In the genomic region with DNA sequence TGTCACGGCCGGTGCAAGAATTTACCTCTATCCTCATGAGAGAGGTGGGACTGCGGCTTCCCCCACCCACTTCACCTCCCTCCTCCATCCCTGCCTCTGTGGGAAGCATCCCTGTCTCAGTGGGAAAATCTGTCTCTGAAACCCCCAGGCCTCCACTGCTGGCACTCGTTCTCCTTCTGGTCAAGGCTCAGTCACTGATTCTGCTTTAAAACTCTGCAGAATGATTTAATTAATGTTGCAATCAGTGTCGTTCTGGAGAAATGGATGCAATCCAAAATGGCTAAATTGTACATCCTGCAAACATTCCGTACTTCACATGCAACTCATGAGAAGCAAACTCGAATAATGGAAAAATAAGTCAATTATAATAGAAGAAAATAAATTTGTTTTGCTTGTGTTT, we compare ENCODE assay signal across 25 cellular contexts. TPM values are rescaled to one million over a fixed set of nuclear protein-coding genes. Genes with fewer than 3 reads are reported as not detected.
DNase-seq lines count a peak whose midpoint lies in the region; ATAC-seq, FAIRE-seq and TF ChIP-seq lines count a peak whose summit lies in the region.
"Had no signal": no experiment of that assay in that cellular context is flagged by ENCODE, and none has a peak within 500 bp of the region (broad histone marks: within the 10 kb centered on the region; RNA-seq: fewer than 3 reads in every experiment).

No MANE protein-coding gene starts in this region.

- H3K27me3 ChIP-seq in IMR-90 (ENCODE audit: control insufficient read depth, insufficient read depth, low read length), result peaks cover 2% of the 10 kb centered on the region
- no peaks in the 10 kb centered on the region for H3K27me3 ChIP-seq in suprapubic skin
- H3K27me3 ChIP-seq: breast epithelium had no signal

- H3K27ac ChIP-seq in IMR-90 (ENCODE audit: insufficient read depth, low read length) (peak overlapping the region; percentile 85; the same call in 1 of the 2 replicates), suprapubic skin (peak overlapping the region; percentile 39)
- H3K27ac ChIP-seq: foreskin keratinocyte had no signal

- H3K79me1 ChIP-seq in IMR-90 (ENCODE audit: low read depth in 1 of 2, low read length in 2 of 2), result peaks cover 12 to 14% of the 10 kb centered on the region in 2 experiments; a peak in 3 of 4 replicates

- H3K4ac ChIP-seq in IMR-90 (ENCODE audit: low read depth, low read length), result no peak overlapping the region; the same call in 1 of the 2 replicates

- H2BK20ac ChIP-seq in IMR-90 (ENCODE audit: low read depth, low read length), result no peak overlapping the region

- CTCF ChIA-PET in IMR-90 (lab: Yijun Ruan, JAX), result interaction anchor here (0.8 kb wide), 1 partner anchor 330 kb away, joined by 3 read pairs; no protein-coding TSS in a partner anchor

- ATAC-seq in IMR-90 (ENCODE audit: low read depth) (peak; percentile 24; the same call in 1 of the 2 replicates), HG03196 (IDR thresholded peaks at IDR 0.05; ENCODE audit: unreplicated experiment) (no peak)
- ATAC-seq: activated T-cell treated with anti-CD3 and anti-CD28 coated beads, Interleukin-2, amount 50 U/mL, for 4 hours; foreskin keratinocyte; GM12878; Panc1; stimulated activated effector memory CD8-positive, alpha-beta T cell treated with anti-CD3 and anti-CD28 coated beads, Interleukin-12 subunit alpha, Interleukin-12 subunit beta, amount 100 ng/mL, for 72 hours had no signal

- no peak overlapping the region for H3K56ac ChIP-seq in IMR-90 (ENCODE audit: extremely low read depth, insufficient read depth, low read length)

- H4K8ac ChIP-seq in IMR-90 (ENCODE audit: low read depth in 2 of 2, low read length in 2 of 2), result no peak overlapping the region

- TF ChIP-seq RAD21 in IMR-90 (IDR thresholded peaks at IDR 0.05; ENCODE audit: low read length), result no peak

- no peak overlapping the region for H3K4me3 ChIP-seq in IMR-90 (ENCODE audit: insufficient read depth, low read depth, low read length)
- no peak overlapping the region for H3K4me3 ChIP-seq in suprapubic skin
- H3K4me3 ChIP-seq: breast epithelium, coronary artery, GM12878 had no signal

- TF ChIP-seq POLR2A in IMR-90 (IDR thresholded peaks at IDR 0.05; ENCODE audit: low read depth, low read length) (no peak), suprapubic skin (IDR thresholded peaks at IDR 0.05) (no peak)

- TF ChIP-seq CTCF in IMR-90 (conservative IDR thresholded peaks at IDR 0.05; ENCODE audit: low read depth, low read length) (no peak), suprapubic skin (IDR thresholded peaks at IDR 0.05) (no peak)

- H4K20me1 ChIP-seq in IMR-90 (ENCODE audit: insufficient read depth, low read length), result peaks cover 11% of the 10 kb centered on the region

- TF ChIP-seq EP300 in suprapubic skin (IDR thresholded peaks at IDR 0.05), result no peak

- POLR2A ChIA-PET in IMR-90 (lab: Charles Lee; ENCODE audit: unreplicated experiment), result no interaction called here

- WGBS in IMR-90 (ENCODE audit: extremely low coverage in 2 of 2, insufficient read length in 1 of 2), 2 experiments, result no CpG with 5 or more reads among the region's 7 CpGs
- 61% methylated on average over 7 of the region's 7 CpGs for WGBS in suprapubic skin

- FAIRE-seq in HTR-8/SVneo (lab: Jason Lieb, UNC), result no peak
- FAIRE-seq: GM12878 had no signal

- H2BK5ac ChIP-seq in IMR-90 (ENCODE audit: low read depth, low read length, poor library complexity, severe bottlenecking), result no peak overlapping the region

- H3K23ac ChIP-seq in IMR-90 (ENCODE audit: low read depth, low read length), result no peak overlapping the region

- peaks cover 15% of the 10 kb centered on the region for H3K36me3 ChIP-seq in IMR-90 (ENCODE audit: control insufficient read depth, insufficient read depth, low read length)
- no peaks in the 10 kb centered on the region for H3K36me3 ChIP-seq in suprapubic skin
- H3K36me3 ChIP-seq: breast epithelium had no signal

- peaks cover 16% of the 10 kb centered on the region for H3K4me1 ChIP-seq in IMR-90 (ENCODE audit: control insufficient read depth, insufficient read depth, low read length)
- H3K4me1 ChIP-seq in suprapubic skin, result peaks cover 11% of the 10 kb centered on the region
- H3K4me1 ChIP-seq: breast epithelium, foreskin keratinocyte had no signal

- no TSS peak for BruUV-seq in IMR-90 (replicated peaks; lab: Mats Ljungman, UMichigan)

- peak overlapping the region; percentile 43; the same call in 1 of the 2 replicates for H4K91ac ChIP-seq in IMR-90 (ENCODE audit: insufficient read depth, low read depth, low read length)

- peak; percentile 58 for DNase-seq in AG20443 (ENCODE audit: low spot score)
- DNase-seq in IMR-90, result peak; percentile 58
- DNase-seq in fibroblast of gingiva (ENCODE audit: low read depth), result peak; percentile 87
- DNase-seq in suprapubic skin (ENCODE audit: low spot score in 2 of 2), result no peak
- no peak for DNase-seq in HTR-8/SVneo (ENCODE audit: insufficient read length, low spot score)
- DNase-seq in NCI-H1092 treated with DMSO at 0.1 percent for 48 hours (lab: John Stamatoyannopoulos, UW), result no peak
- DNase-seq: activated CD4-positive, alpha-beta T cell treated with anti-CD3 and anti-CD28 coated beads for 48 hours; activated naive CD4-positive, alpha-beta T cell; activated T-cell treated with anti-CD3 and anti-CD28 coated beads, Interleukin-2, amount 50 U/mL, for 4 hours; amniotic stem cell; endodermal cell; foreskin keratinocyte; GOT3; KG1; naive B cell; NCI-H146; NCI-H526; occipital lobe; T-helper 2 cell had no signal

- intact Hi-C loops in IMR-90 (cut with micrococcal nuclease), result no loop called here

- H2BK120ac ChIP-seq in IMR-90 (ENCODE audit: low read depth, low read length), result no peak overlapping the region

- no peak overlapping the region for H2BK15ac ChIP-seq in IMR-90 (ENCODE audit: low read depth, low read length)

- peaks cover 5% of the 10 kb centered on the region for H3K9me1 ChIP-seq in IMR-90 (ENCODE audit: insufficient read depth, low read length)

- no peak overlapping the region for H2AFZ ChIP-seq in IMR-90 (replicated peaks; ENCODE audit: low read length, poor library complexity)

- no peak overlapping the region for H3K14ac ChIP-seq in IMR-90 (replicated peaks; ENCODE audit: low read depth, low read length)

- H3K18ac ChIP-seq in IMR-90 (ENCODE audit: low read depth, low read length), result no peak overlapping the region

- H3K9ac ChIP-seq in IMR-90 (ENCODE audit: low read depth, low read length), result no peak overlapping the region

- H3K9me3 ChIP-seq in IMR-90 (ENCODE audit: control insufficient read depth, insufficient read depth, low read length), result no peaks in the 10 kb centered on the region
- no peaks in the 10 kb centered on the region for H3K9me3 ChIP-seq in suprapubic skin
- H3K9me3 ChIP-seq: breast epithelium had no signal

- no peak overlapping the region for H2AK9ac ChIP-seq in IMR-90 (replicated peaks; ENCODE audit: low read depth, low read length, poor library complexity)

- in situ Hi-C loops in IMR-90 (cut with MboI; ENCODE audit: low sequenced_read_pairs), result loop anchor here (10.0 kb wide), 2 partner anchors 101 to 291 kb away; partner anchors contain the start of gene USP12

- H2AK5ac ChIP-seq in IMR-90 (ENCODE audit: low read depth, low read length), result no peak overlapping the region; the same call in 1 of the 2 replicates

- H4K5ac ChIP-seq in IMR-90 (ENCODE audit: low read depth, low read length), result no peak overlapping the region; the same call in 1 of the 2 replicates

- no peak overlapping the region; the same call in 1 of the 2 replicates for H3K4me2 ChIP-seq in IMR-90 (ENCODE audit: low read depth, low read length)

- dilution Hi-C loops in IMR-90 (cut with HindIII; ENCODE audit: low sequenced_read_pairs, unreplicated experiment), result no loop called here

TF ChIP-seq in IMR-90, 13 proteins besides CTCF, POLR2A, EP300 and RAD21:
- no peak for TF ChIP-seq RFX5 (IDR thresholded peaks at IDR 0.05; ENCODE audit: low read depth, low read length)
- TF ChIP-seq CEBPB (IDR thresholded peaks at IDR 0.05; ENCODE audit: low read depth, low read length), result peak; percentile 69

RNA-seq across cellular contexts. Expression of gene RASL11A, which starts 5.6 kb away (rescaled TPM):
- 15.3 and 18.5 TPM in 2 replicates for total RNA-seq in IMR-90 (2012; rRNA removed)
- polyA plus RNA-seq in IMR-90 (2012; rRNA removed), result 9.8 and 10.4 TPM in 2 replicates
- 9.5 and 12.6 TPM in 2 replicates for polyA plus RNA-seq in IMR-90 (2012; cell fraction: cytosol; rRNA removed)
- polyA plus RNA-seq in IMR-90 (2012; cell fraction: nucleus; rRNA removed; ENCODE audit: low replicate concordance), result 6.3 and 7.6 TPM in 2 replicates
- 10 to 100 TPM in 3 of 4 donors, 1 to 10 TPM in 1; 7.9 to 17.5 (median 13.8) TPM for total RNA-seq in suprapubic skin

RNA-seq across cellular contexts. Expression of gene RPL21, which starts 24.8 kb away (rescaled TPM):
- 1,160 and 1,364 TPM in 2 replicates for total RNA-seq in IMR-90 (2012; rRNA removed)
- polyA plus RNA-seq in IMR-90 (2012; rRNA removed), result 912 and 966 TPM in 2 replicates
- 476 and 972 TPM in 2 replicates for polyA plus RNA-seq in IMR-90 (2012; cell fraction: cytosol; rRNA removed)
- 66.0 and 616 TPM in 2 replicates for polyA plus RNA-seq in IMR-90 (2012; cell fraction: nucleus; rRNA removed; ENCODE audit: low replicate concordance)
- total RNA-seq in suprapubic skin, result 100 to 1,000 TPM; 337 to 951 (median 832) TPM

Comparison
In these comparisons a context has a peak if more than half of its experiments do, and no peak if none do; other contexts are left out.
1. DNase-seq: peak in AG20443 (single experiment), IMR-90 (single experiment) and fibroblast of gingiva (single experiment); none in suprapubic skin (0 of 2), HTR-8/SVneo (single experiment) and NCI-H1092 treated with DMSO at 0.1 percent for 48 hours (single experiment).